8 cellular contexts compared by ENCODE assay signal in the genomic region with DNA sequence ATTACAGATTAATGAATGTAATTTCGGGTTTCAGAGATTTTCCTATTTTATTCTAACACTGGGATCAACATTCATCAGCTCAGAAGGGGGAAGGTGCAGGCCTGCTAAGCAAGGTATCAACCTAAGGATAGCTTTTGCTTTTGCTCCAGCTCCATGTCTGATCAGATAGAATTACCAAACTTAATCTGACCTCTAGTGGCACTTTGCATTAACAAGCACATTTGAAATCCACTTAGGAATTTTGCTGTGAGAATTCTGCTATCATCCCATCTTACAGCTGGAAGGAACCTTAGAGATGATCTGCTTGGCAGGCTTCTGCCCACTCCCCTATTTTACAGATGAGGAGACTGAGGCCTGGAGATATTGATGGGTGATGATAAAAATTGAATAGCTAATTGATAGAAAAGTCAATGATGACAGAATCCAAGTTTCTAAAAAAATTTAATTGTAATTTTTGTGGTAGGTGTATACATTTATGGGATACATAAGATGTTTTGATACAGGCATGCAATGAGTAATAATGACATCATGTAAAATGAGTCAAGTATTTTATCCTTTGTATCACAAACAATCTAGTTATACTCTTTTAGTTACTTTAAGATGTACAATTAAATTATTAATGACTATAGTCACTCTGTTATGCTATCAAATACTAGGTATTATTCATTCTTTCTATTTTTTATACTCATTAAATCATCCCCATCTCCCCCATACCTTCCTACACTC.
DNase-seq lines count a peak whose midpoint lies in the region; ATAC-seq and TF ChIP-seq lines count a peak whose summit lies in the region.

No MANE protein-coding gene starts in this region.

- TF ChIP-seq POLR2A in esophagus muscularis mucosa (IDR thresholded peaks at IDR 0.05; ENCODE audit: low read depth), result no peak

- no peaks in the 10 kb centered on the region for H3K36me3 ChIP-seq in Loucy (ENCODE audit: insufficient read depth, low read length)
- no peaks in the 10 kb centered on the region for H3K36me3 ChIP-seq in RWPE2 (ENCODE audit: low read depth)
- H3K36me3 ChIP-seq in esophagus muscularis mucosa, result no peaks in the 10 kb centered on the region

- WGBS in esophagus muscularis mucosa, result 5% methylated on average over 1 of the region's 1 CpG

- CTCF ChIA-PET in CD4-positive, alpha-beta T cell (lab: Charles Lee), result interaction anchor here (0.6 to 2.2 kb wide), 11 partner anchors 29 to 423 kb away, joined by 3 to 15 read pairs (median 3); no protein-coding TSS in a partner anchor

- no peak overlapping the region for H3K9ac ChIP-seq in Loucy (ENCODE audit: low read depth, low read length, poor library complexity, severe bottlenecking)

- no peaks in the 10 kb centered on the region for H3K27me3 Mint-ChIP-seq in CD4-positive, alpha-beta T cell
- H3K27me3 Mint-ChIP-seq in nephron progenitor cell (ENCODE audit: low read depth, poor library complexity), result peaks cover 5% of the 10 kb centered on the region

- no peak overlapping the region for H3K4me2 ChIP-seq in Loucy (ENCODE audit: low read depth, low read length, poor library complexity, severe bottlenecking)

- DNase-seq in CD4-positive, alpha-beta T cell, result no peak
- no peak for DNase-seq in RWPE2 (ENCODE audit: low spot score)
- DNase-seq in esophagus muscularis mucosa (ENCODE audit: extremely low spot score), result no peak
- no peak for DNase-seq in nephron progenitor cell
- no peak for DNase-seq in NCI-H128 (lab: John Stamatoyannopoulos, UW; ENCODE audit: unreplicated experiment)
- DNase-seq in stimulated activated CD4-positive, alpha-beta T cell treated with anti-CD3 and anti-CD28 coated beads, Interleukin-4, amount 100 ng/mL, for 1 hour, result no peak

- H3K27me3 ChIP-seq in CD4-positive, alpha-beta T cell (ENCODE audit: control insufficient read depth, insufficient read depth, low read length), result no peaks in the 10 kb centered on the region
- no peaks in the 10 kb centered on the region for H3K27me3 ChIP-seq in Loucy (ENCODE audit: insufficient read depth, low read length, poor library complexity, severe bottlenecking)
- H3K27me3 ChIP-seq in RWPE2 (ENCODE audit: insufficient read depth, poor library complexity, severe bottlenecking), result no peaks in the 10 kb centered on the region
- H3K27me3 ChIP-seq in esophagus muscularis mucosa, result no peaks in the 10 kb centered on the region

- intact Hi-C loops in CD4-positive, alpha-beta T cell (cut with DNase I, micrococcal nuclease), result loop anchor here (1.0 to 5.0 kb wide), 4 partner anchors 373 to 529 kb away; no protein-coding TSS in a partner anchor
- intact Hi-C loops in esophagus muscularis mucosa (cut with DNase I), result loop anchor here (2.0 kb wide), 2 partner anchors 375 to 413 kb away; no protein-coding TSS in a partner anchor

- H3K79me2 ChIP-seq in Loucy (ENCODE audit: insufficient read depth, low read length), result no peaks in the 10 kb centered on the region

- no peaks in the 10 kb centered on the region for H3F3A ChIP-seq in Loucy (ENCODE audit: low read depth)

- peak; percentile 63 for ATAC-seq in CD4-positive, alpha-beta T cell (ENCODE audit: poor library complexity)
- ATAC-seq in GM18909 (IDR thresholded peaks at IDR 0.05; ENCODE audit: poor library complexity, unreplicated experiment), result peak; percentile 64
- peak; percentile 75 for ATAC-seq in RWPE2 (ENCODE audit: low read depth)

- H4K20me1 ChIP-seq in Loucy (ENCODE audit: insufficient read depth, low read length, poor library complexity, severe bottlenecking), result no peaks in the 10 kb centered on the region

- POLR2A ChIA-PET in CD4-positive, alpha-beta T cell (lab: Charles Lee), result interaction anchor here (0.8 to 2.4 kb wide), 12 partner anchors 290 to 422 kb away, joined by 3 to 29 read pairs (median 5); a partner anchor contains a TSS

- TF ChIP-seq CTCF in CD4-positive, alpha-beta T cell (IDR thresholded peaks at IDR 0.05), result peak; percentile 84
- TF ChIP-seq CTCF in Loucy (conservative IDR thresholded peaks at IDR 0.05; ENCODE audit: low read length), result peak; percentile 87
- TF ChIP-seq CTCF in RWPE2 (IDR thresholded peaks at IDR 0.05; ENCODE audit: poor library complexity, severe bottlenecking), result peak; percentile 81
- peak; percentile 65 to 72 (median 68) for TF ChIP-seq CTCF in esophagus muscularis mucosa (IDR thresholded peaks at IDR 0.05)
- TF ChIP-seq CTCF in nephron progenitor cell (IDR thresholded peaks at IDR 0.05), result peak; percentile 45

- no peak overlapping the region for H3K4me3 Mint-ChIP-seq in CD4-positive, alpha-beta T cell
- H3K4me3 Mint-ChIP-seq in nephron progenitor cell, result no peak overlapping the region

- no peak overlapping the region for H3K27ac ChIP-seq in CD4-positive, alpha-beta T cell (ENCODE audit: low read depth, low read length)
- H3K27ac ChIP-seq in RWPE2 (ENCODE audit: poor library complexity, severe bottlenecking), result no peak overlapping the region
- H3K27ac ChIP-seq in esophagus muscularis mucosa (replicated peaks in 1 of 4), result no peak overlapping the region

- H3K9me3 Mint-ChIP-seq in CD4-positive, alpha-beta T cell, result no peaks in the 10 kb centered on the region
- H3K9me3 Mint-ChIP-seq in nephron progenitor cell, result peaks cover 9% of the 10 kb centered on the region

- no peak overlapping the region for H2AFZ ChIP-seq in Loucy (ENCODE audit: low read length)

- no peak overlapping the region for H3K4me3 ChIP-seq in Loucy (ENCODE audit: low read length, poor library complexity, severe bottlenecking)
- no peak overlapping the region for H3K4me3 ChIP-seq in RWPE2 (ENCODE audit: severe bottlenecking)
- H3K4me3 ChIP-seq in esophagus muscularis mucosa, result no peak overlapping the region

- no peaks in the 10 kb centered on the region for H3K9me3 ChIP-seq in CD4-positive, alpha-beta T cell (ENCODE audit: control insufficient read depth, low read length)
- H3K9me3 ChIP-seq in Loucy (ENCODE audit: insufficient read depth, low read depth, low read length), result no peaks in the 10 kb centered on the region
- H3K9me3 ChIP-seq in RWPE2 (ENCODE audit: severe bottlenecking), result no peaks in the 10 kb centered on the region
- no peaks in the 10 kb centered on the region for H3K9me3 ChIP-seq in esophagus muscularis mucosa

- H3K36me3 Mint-ChIP-seq in CD4-positive, alpha-beta T cell (ENCODE audit: low read depth), result no peaks in the 10 kb centered on the region
- H3K36me3 Mint-ChIP-seq in nephron progenitor cell (ENCODE audit: low read depth), result no peaks in the 10 kb centered on the region

- peak overlapping the region; percentile 35 for H3K27ac Mint-ChIP-seq in CD4-positive, alpha-beta T cell
- no peak overlapping the region for H3K27ac Mint-ChIP-seq in nephron progenitor cell

- TF ChIP-seq EP300 in esophagus muscularis mucosa (IDR thresholded peaks at IDR 0.05), result no peak

- H3K9me2 ChIP-seq in Loucy (replicated peaks; ENCODE audit: low read depth, low read length), result no peaks in the 10 kb centered on the region

- H3K4me1 ChIP-seq in Loucy (ENCODE audit: insufficient read depth, low read length, poor library complexity, severe bottlenecking), result peaks cover 25% of the 10 kb centered on the region
- H3K4me1 ChIP-seq in RWPE2 (ENCODE audit: insufficient read depth, poor library complexity, severe bottlenecking), result no peaks in the 10 kb centered on the region
- H3K4me1 ChIP-seq in esophagus muscularis mucosa, result peaks cover 0 to 21% (median 15%) of the 10 kb centered on the region in 4 donors

- H3K4me1 Mint-ChIP-seq in CD4-positive, alpha-beta T cell (ENCODE audit: low read depth), result peaks cover 46% of the 10 kb centered on the region
- H3K4me1 Mint-ChIP-seq in nephron progenitor cell, result peaks cover 26% of the 10 kb centered on the region
